ENCODE assay signal across 8 cellular contexts in the genomic region with DNA sequence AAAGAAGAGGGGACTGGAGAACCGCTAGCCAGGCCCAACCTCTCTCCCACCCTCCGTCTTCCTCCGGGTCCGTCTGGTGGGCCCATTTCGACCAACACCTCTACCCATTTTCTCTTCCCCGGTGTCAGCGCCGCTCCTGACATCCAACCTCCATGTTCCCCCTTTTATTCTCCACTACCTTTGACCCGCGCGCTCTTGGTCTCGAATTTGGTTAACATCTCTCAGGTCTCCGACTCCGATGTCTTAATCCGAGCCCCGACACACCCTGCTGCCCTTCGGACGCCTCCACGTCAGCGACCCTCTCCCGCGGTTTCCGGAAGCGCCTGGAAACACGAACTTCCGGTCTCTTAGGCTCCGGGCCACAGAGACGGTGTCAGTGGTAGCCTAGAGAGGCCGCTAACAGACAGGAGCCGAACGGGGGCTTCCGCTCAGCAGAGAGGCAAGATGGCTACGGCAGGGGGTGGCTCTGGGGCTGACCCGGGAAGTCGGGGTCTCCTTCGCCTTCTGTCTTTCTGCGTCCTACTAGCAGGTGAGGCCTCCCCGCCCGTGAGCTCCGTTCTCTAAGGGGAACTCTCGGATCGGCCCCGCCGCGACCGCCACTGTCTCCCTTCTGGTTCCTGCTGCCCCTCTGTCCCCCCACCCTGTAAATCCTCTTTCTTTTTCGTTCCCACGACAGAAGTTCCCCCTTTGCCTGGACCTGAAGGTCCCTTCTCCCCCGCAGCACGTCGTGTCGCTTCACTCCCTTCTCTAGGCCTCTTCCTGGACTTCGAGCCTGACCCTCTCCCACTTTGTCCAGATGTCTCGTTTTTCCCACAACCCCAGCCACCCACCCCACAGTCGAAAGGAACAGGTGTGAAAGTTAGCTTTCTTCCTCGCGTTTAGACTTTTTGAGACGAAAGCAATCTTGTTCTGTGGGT. TPM values are rescaled to one million over a fixed set of nuclear protein-coding genes. Genes with fewer than 3 reads are reported as not detected.
DNase-seq lines count a peak whose midpoint lies in the region; ATAC-seq and TF ChIP-seq lines count a peak whose summit lies in the region.

COPA (minus strand) TSS at position 298 of the 917 bp plus-strand sequence; CDS start at position 218, 80 bp downstream.
NCSTN (plus strand) TSS at position 431 of the 917 bp plus-strand sequence; CDS start at position 445, 14 bp downstream.

- POLR2A ChIA-PET in T-cell (lab: Charles Lee): interaction anchor here in 1 of 2 donors (0.7 to 0.8 kb wide), 3 partner anchors 10 to 265 kb away, joined by 3 to 8 read pairs (median 4); no protein-coding TSS in a partner anchor

- H3K9me3 Mint-ChIP-seq in T-cell (no peaks in the 10 kb centered on the region), type B pancreatic cell (no peaks in the 10 kb centered on the region)

- peak within 1 kb of the TSS; percentile 87 for H3K27ac ChIP-seq in adipose tissue (ENCODE audit: low read depth, low read length)

- H3K4me3 ChIP-seq in GM12865 (ENCODE audit: low read depth, low read length): peak within 1 kb of the TSS; percentile 88

- WGBS in adipose tissue, 3 donors: 0% methylated on average over 55 to 58 of the region's 58 CpGs

- TF ChIP-seq CTCF in GM12865 (IDR thresholded peaks at IDR 0.05; ENCODE audit: insufficient read depth, low read depth, low read length, missing control alignments) (no peak), type B pancreatic cell (conservative IDR thresholded peaks at IDR 0.05) (no peak)

- intact Hi-C loops in cardiac septum (cut with DNase I): loop anchor here (2.0 kb wide), 1 partner anchor 80 kb away; the partner anchor contains the start of gene DCAF8

- H3K4me1 Mint-ChIP-seq in T-cell (peaks cover 52 to 73% (median 57%) of the 10 kb centered on the region in 3 donors), type B pancreatic cell (ENCODE audit: unreplicated experiment) (peaks cover 24% of the 10 kb centered on the region)

- ATAC-seq in HG02798 (IDR thresholded peaks at IDR 0.05; ENCODE audit: poor library complexity, unreplicated experiment) (peak; percentile 97), T-cell (replicated peaks in 1 of 4) (peak; percentile 99 to 100 (median 99))

- DNase-seq in GM12865 (ENCODE audit: low read depth): peak; percentile 97
- peak; percentile 43 for DNase-seq in NCI-H1436 treated with DMSO at 0.1 percent for 48 hours (lab: John Stamatoyannopoulos, UW)
- peak; percentile 75 to 94 (median 89) for DNase-seq in T-cell
- peak; percentile 95 for DNase-seq in cardiac septum (ENCODE audit: low spot score)
- peak; percentile 94 for DNase-seq in pons (ENCODE audit: low spot score)
- peak; percentile 92 for DNase-seq in type B pancreatic cell (ENCODE audit: extremely low spot score, unreplicated experiment)

- H3K36me3 Mint-ChIP-seq in T-cell (peaks cover 38% of the 10 kb centered on the region), type B pancreatic cell (peaks cover 25% of the 10 kb centered on the region)

- peak within 1 kb of the TSS; percentile 99 to 100 for H3K27ac Mint-ChIP-seq in T-cell
- H3K27ac Mint-ChIP-seq in type B pancreatic cell: peak within 1 kb of the TSS; percentile 99

- CTCF ChIA-PET in T-cell (lab: Charles Lee): interaction anchor here in 1 of 2 donors (0.6 to 0.7 kb wide), 2 partner anchors 335 to 647 kb away, joined by 3 to 4 read pairs; no protein-coding TSS in a partner anchor

- peak within 1 kb of the TSS; percentile 97 to 100 (median 99) for H3K4me3 Mint-ChIP-seq in T-cell
- peak within 1 kb of the TSS; percentile 100 for H3K4me3 Mint-ChIP-seq in type B pancreatic cell

- H3K27me3 Mint-ChIP-seq in T-cell: no peaks in the 10 kb centered on the region
- H3K27me3 Mint-ChIP-seq in type B pancreatic cell: no peaks in the 10 kb centered on the region

RNA-seq across cellular contexts. Expression of gene COPA, which starts in this region (rescaled TPM):
- total RNA-seq in T-cell (100 to 1,000 TPM; 106 to 126 (median 111) TPM), cardiac septum (118 TPM), type B pancreatic cell (ENCODE audit: low replicate concordance) (174 and 226 TPM in 2 replicates)
- polyA plus RNA-seq in adipose tissue: 10 to 100 TPM; 47.4 to 86.6 (median 75.8) TPM

RNA-seq across cellular contexts. Expression of gene NCSTN, which starts in this region (rescaled TPM):
- total RNA-seq in T-cell (10 to 100 TPM; 62.2 to 78.9 (median 71.8) TPM), cardiac septum (53.7 TPM), type B pancreatic cell (ENCODE audit: low replicate concordance) (103 and 104 TPM in 2 replicates)
- 10 to 100 TPM; 31.7 to 63.2 (median 45.5) TPM for polyA plus RNA-seq in adipose tissue

Comparison
In these comparisons a context has a peak if more than half of its experiments do, and no peak if none do; other contexts are left out.
1. Peak in every context shown above with its lines: DNase-seq, ATAC-seq, H3K4me3 ChIP-seq and H3K27ac ChIP-seq.
2. DNase-seq: peak in every context shown above with its lines; median percentile 97 in GM12865; 95 in cardiac septum; 94 in pons; 92 in type B pancreatic cell; 89 in T-cell; 43 in NCI-H1436 treated with DMSO at 0.1 percent for 48 hours.